ENCODE assay signal across 14 cellular contexts in genomic region chr12:121248611-121249010, GRCh38. TPM values are rescaled to one million over a fixed set of nuclear protein-coding genes. Genes with fewer than 3 reads are reported as not detected.
A peak's percentile ranks its signal among the peaks of the same experiment; 100 is the strongest.
DNase-seq lines count a peak whose midpoint lies in the region; ATAC-seq and TF ChIP-seq lines count a peak whose summit lies in the region.
"Had no signal": no experiment of that assay in that cellular context is flagged by ENCODE, and none has a peak within 500 bp of the region (broad histone marks: within the 10 kb centered on the region; RNA-seq: fewer than 3 reads in every experiment).

No MANE protein-coding gene starts in this region.

- DNase-seq in mucosa of descending colon (peak in 2 of 3 donors; percentile 65 to 77), cerebellum (ENCODE audit: low spot score) (no peak), left lobe of liver (ENCODE audit: low spot score) (no peak)
- no peak for DNase-seq in stimulated activated naive CD4-positive, alpha-beta T cell (lab: John Stamatoyannopoulos, UW)
- DNase-seq: amniotic stem cell; CD8-positive, alpha-beta T cell; NCI-H1092 treated with DMSO at 0.1 percent for 48 hours; NCI-H69; stimulated activated CD4-positive, alpha-beta T cell treated with anti-CD3 and anti-CD28 coated beads, Interleukin-4, amount 100 ng/mL, for 1 hour had no signal

- peaks cover 7% of the 10 kb centered on the region for H3K36me3 ChIP-seq in mucosa of descending colon (ENCODE audit: low read depth)

- no peaks in the 10 kb centered on the region for H3K4me1 ChIP-seq in mucosa of descending colon (ENCODE audit: low read depth)
- H3K4me1 ChIP-seq: pancreas had no signal

- no peak for TF ChIP-seq CTCF in mucosa of descending colon (IDR thresholded peaks at IDR 0.05)

- H3K4me3 ChIP-seq in mucosa of descending colon = no peak overlapping the region
- H3K4me3 ChIP-seq: pancreas had no signal

- no peaks in the 10 kb centered on the region for H3K9me3 ChIP-seq in mucosa of descending colon
- H3K9me3 ChIP-seq: pancreas had no signal

- ATAC-seq in GM18907 (IDR thresholded peaks at IDR 0.05; ENCODE audit: unreplicated experiment) = peak; percentile 62
- peak; percentile 72 for ATAC-seq in GM21526 (IDR thresholded peaks at IDR 0.05; ENCODE audit: low FRiP score, unreplicated experiment)
- ATAC-seq in HG03135 (IDR thresholded peaks at IDR 0.05; ENCODE audit: unreplicated experiment) = peak; percentile 59
- peak; percentile 50 for ATAC-seq in mucosa of descending colon
- no peak for ATAC-seq in HG03196 (IDR thresholded peaks at IDR 0.05; ENCODE audit: unreplicated experiment)
- ATAC-seq in left lobe of liver = no peak
- ATAC-seq: CD8-positive, alpha-beta T cell; pancreas had no signal

- intact Hi-C loops in mucosa of descending colon (cut with DNase I, micrococcal nuclease) = no loop called here

RNA-seq across cellular contexts. Expression of gene P2RX4, which starts 38.7 kb away (rescaled TPM):
- total RNA-seq in mucosa of descending colon (100 to 1,000 TPM in 2 of 3 donors, 10 to 100 TPM in 1; 83.6 to 194 (median 132) TPM), cerebellum (9.4 TPM), left lobe of liver (11.6 TPM)

RNA-seq across cellular contexts. Expression of gene CAMKK2, which starts 47.9 kb away (rescaled TPM):
- 10 to 100 TPM; 44.0 to 57.1 (median 47.3) TPM for total RNA-seq in mucosa of descending colon
- total RNA-seq in cerebellum = 27.3 TPM
- 28.8 TPM for total RNA-seq in left lobe of liver

Comparison
In these comparisons a context has a peak if more than half of its experiments do, and no peak if none do; other contexts are left out.
1. ATAC-seq: peak in GM18907 (single experiment), GM21526 (single experiment), HG03135 (single experiment) and mucosa of descending colon (single experiment); none in HG03196 (single experiment) and left lobe of liver (single experiment).
2. DNase-seq: peak in mucosa of descending colon (2 of 3); none in cerebellum (single experiment), stimulated activated naive CD4-positive, alpha-beta T cell (0 of 6) and left lobe of liver (single experiment).